In genomic region chr1:15735304-15736034, GRCh38 we compare ENCODE assay signal across 1 cellular context.
A peak's percentile ranks its signal among the peaks of the same experiment; 100 is the strongest.
TF ChIP-seq lines count a peak whose summit lies in the region.

No MANE protein-coding gene starts in this region.

TF ChIP-seq in K562, 482 proteins besides CTCF, POLR2A, EP300 and RAD21:
- TF ChIP-seq, protein P1, sequence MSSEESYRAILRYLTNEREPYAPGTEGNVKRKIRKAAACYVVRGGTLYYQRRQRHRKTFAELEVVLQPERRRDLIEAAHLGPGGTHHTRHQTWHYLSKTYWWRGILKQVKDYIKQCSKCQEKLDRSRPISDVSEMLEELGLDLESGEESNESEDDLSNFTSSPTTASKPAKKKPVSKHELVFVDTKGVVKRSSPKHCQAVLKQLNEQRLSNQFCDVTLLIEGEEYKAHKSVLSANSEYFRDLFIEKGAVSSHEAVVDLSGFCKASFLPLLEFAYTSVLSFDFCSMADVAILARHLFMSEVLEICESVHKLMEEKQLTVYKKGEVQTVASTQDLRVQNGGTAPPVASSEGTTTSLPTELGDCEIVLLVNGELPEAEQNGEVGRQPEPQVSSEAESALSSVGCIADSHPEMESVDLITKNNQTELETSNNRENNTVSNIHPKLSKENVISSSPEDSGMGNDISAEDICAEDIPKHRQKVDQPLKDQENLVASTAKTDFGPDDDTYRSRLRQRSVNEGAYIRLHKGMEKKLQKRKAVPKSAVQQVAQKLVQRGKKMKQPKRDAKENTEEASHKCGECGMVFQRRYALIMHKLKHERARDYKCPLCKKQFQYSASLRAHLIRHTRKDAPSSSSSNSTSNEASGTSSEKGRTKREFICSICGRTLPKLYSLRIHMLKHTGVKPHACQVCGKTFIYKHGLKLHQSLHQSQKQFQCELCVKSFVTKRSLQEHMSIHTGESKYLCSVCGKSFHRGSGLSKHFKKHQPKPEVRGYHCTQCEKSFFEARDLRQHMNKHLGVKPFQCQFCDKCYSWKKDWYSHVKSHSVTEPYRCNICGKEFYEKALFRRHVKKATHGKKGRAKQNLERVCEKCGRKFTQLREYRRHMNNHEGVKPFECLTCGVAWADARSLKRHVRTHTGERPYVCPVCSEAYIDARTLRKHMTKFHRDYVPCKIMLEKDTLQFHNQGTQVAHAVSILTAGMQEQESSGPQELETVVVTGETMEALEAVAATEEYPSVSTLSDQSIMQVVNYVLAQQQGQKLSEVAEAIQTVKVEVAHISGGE (CRISPR knock-in tag; IDR thresholded peaks at IDR 0.05), result no peak
- no peak for TF ChIP-seq CHD7 (IDR thresholded peaks at IDR 0.05; ENCODE audit: low read depth, low read length)
- 0 out of 2 replicates have a peak, but pooled peaks have one; percentile 20 for TF ChIP-seq ZFX (CRISPR knock-in tag; IDR thresholded peaks at IDR 0.05)
- TF ChIP-seq HMG20A (CRISPR knock-in tag; conservative IDR thresholded peaks at IDR 0.05), result no peak
- TF ChIP-seq ARID1B (IDR thresholded peaks at IDR 0.05), result no peak
- TF ChIP-seq SPI1 (IDR thresholded peaks at IDR 0.05; ENCODE audit: borderline replicate concordance, low read depth, low read length), result peak; percentile 33; the same call in 1 of the 2 replicates
- TF ChIP-seq ELF1 (tag; IDR thresholded peaks at IDR 0.05), result no peak
- TF ChIP-seq POLR2G (IDR thresholded peaks at IDR 0.05; ENCODE audit: low read depth, low read length), result peak; percentile 45; the same call in 1 of the 2 replicates
